ENCODE assay signal across 9 cellular contexts in genomic region chr13:110307697-110308376, GRCh38. TPM values are rescaled to one million over a fixed set of nuclear protein-coding genes. Genes with fewer than 3 reads are reported as not detected.
DNase-seq lines count a peak whose midpoint lies in the region; ATAC-seq and TF ChIP-seq lines count a peak whose summit lies in the region.
"Had no signal": no experiment of that assay in that cellular context is flagged by ENCODE, and none has a peak within 500 bp of the region (broad histone marks: within the 10 kb centered on the region; RNA-seq: fewer than 3 reads in every experiment).

No MANE protein-coding gene starts in this region.

- ATAC-seq in GM21576 (IDR thresholded peaks at IDR 0.05; ENCODE audit: unreplicated experiment) (no peak), HG02763 (IDR thresholded peaks at IDR 0.05; ENCODE audit: unreplicated experiment) (no peak), GM18870 (IDR thresholded peaks at IDR 0.05; ENCODE audit: unreplicated experiment) (no peak)
- ATAC-seq: HCT116 had no signal

- no peak for TF ChIP-seq EP300 in suprapubic skin (IDR thresholded peaks at IDR 0.05)

- H3K36me3 ChIP-seq in suprapubic skin: no peaks in the 10 kb centered on the region

- peaks cover 40% of the 10 kb centered on the region for H3K4me1 ChIP-seq in suprapubic skin

- no peak for TF ChIP-seq CTCF in suprapubic skin (IDR thresholded peaks at IDR 0.05)

- peaks cover 81% of the 10 kb centered on the region for H3K27me3 ChIP-seq in suprapubic skin

- 0% methylated on average over 18 of the region's 59 CpGs for WGBS in suprapubic skin

- H3K27ac ChIP-seq in caudate nucleus (ENCODE audit: low read depth, low read length): peak overlapping the region; percentile 41
- peak overlapping the region; percentile 88 for H3K27ac ChIP-seq in suprapubic skin

- DNase-seq in NCI-H146 (lab: John Stamatoyannopoulos, UW) (peak; percentile 20), NCI-H146 treated with DMSO at 0.1 percent for 48 hours (lab: John Stamatoyannopoulos, UW; ENCODE audit: unreplicated experiment) (no peak), caudate nucleus (lab: John Stamatoyannopoulos, UW) (no peak), left kidney (ENCODE audit: low read depth, low spot score) (peak; percentile 72), suprapubic skin (ENCODE audit: low spot score in 2 of 2) (no peak)

- peak overlapping the region; percentile 72 for H3K4me3 ChIP-seq in suprapubic skin

- H3K9me3 ChIP-seq in suprapubic skin: no peaks in the 10 kb centered on the region

- TF ChIP-seq POLR2A in suprapubic skin (IDR thresholded peaks at IDR 0.05): no peak

RNA-seq across cellular contexts. Expression of gene COL4A2, which starts 0.8 kb away (rescaled TPM):
- 10 to 100 TPM; 43.0 to 72.7 (median 53.5) TPM for total RNA-seq in suprapubic skin

RNA-seq across cellular contexts. Expression of gene COL4A1, which starts 0.9 kb away (rescaled TPM):
- 10 to 100 TPM; 36.7 to 60.8 (median 43.6) TPM for total RNA-seq in suprapubic skin

Comparison
In these comparisons a context has a peak if more than half of its experiments do, and no peak if none do; other contexts are left out.
1. DNase-seq: peak in NCI-H146 (single experiment) and left kidney (single experiment); none in NCI-H146 treated with DMSO at 0.1 percent for 48 hours (single experiment), caudate nucleus (0 of 61) and suprapubic skin (0 of 2).